In the genomic region with DNA sequence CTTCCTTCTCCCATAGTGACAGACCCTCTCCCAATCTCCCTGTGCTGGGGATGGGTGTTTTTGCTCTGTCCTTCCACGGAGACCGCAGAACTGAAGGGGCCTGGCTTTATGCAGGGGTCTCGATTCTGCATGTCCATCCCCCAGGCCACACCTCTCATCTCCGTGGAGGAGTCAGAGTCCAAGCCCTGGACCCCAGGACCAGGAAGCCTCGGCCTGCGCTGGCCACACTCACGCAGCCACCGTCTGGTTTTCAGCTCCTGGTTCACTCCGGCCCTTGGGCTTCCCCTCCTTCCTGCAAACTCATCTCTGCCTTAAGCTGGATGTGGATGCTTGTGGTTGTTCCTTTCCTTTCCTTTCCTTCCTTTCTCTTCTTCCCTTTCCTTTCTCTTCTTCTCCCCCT, we compare ENCODE assay signal across 15 cellular contexts.
DNase-seq lines count a peak whose midpoint lies in the region; ATAC-seq and TF ChIP-seq lines count a peak whose summit lies in the region.
"Had no signal": no experiment of that assay in that cellular context is flagged by ENCODE, and none has a peak within 500 bp of the region (broad histone marks: within the 10 kb centered on the region; RNA-seq: fewer than 3 reads in every experiment).

No MANE protein-coding gene starts in this region.

- H3K9ac ChIP-seq in BLaER1 treated with 17β-estradiol and CSF1 and Interleukin-3, amounts not matched to agents 10 nM and 100 nM, result peak overlapping the region in 5 of 11 experiments; percentile 43 to 79 (median 78); a peak in 9 of 22 replicates
- H3K9ac ChIP-seq in OCI-LY1 (ENCODE audit: low read length) (peak overlapping the region; percentile 48), neural cell (ENCODE audit: low read length) (peak overlapping the region; percentile 46)

- no peak for TF ChIP-seq RAD21 in neural cell (conservative IDR thresholded peaks at IDR 0.05)

- peak overlapping the region in 6 of 11 experiments; percentile 32 to 76 (median 66); a peak in 11 of 22 replicates for H3K27ac ChIP-seq in BLaER1 treated with 17β-estradiol and CSF1 and Interleukin-3, amounts not matched to agents 10 nM and 100 nM
- H3K27ac ChIP-seq in OCI-LY1 (ENCODE audit: low read depth, low read length, poor library complexity, severe bottlenecking) (peak overlapping the region; percentile 73), neural cell (ENCODE audit: low read length) (no peak overlapping the region), vagina (no peak overlapping the region)
- H3K27ac ChIP-seq: C4-2B had no signal

- peaks cover 3% of the 10 kb centered on the region for H3K9me3 Mint-ChIP-seq in chondrocyte (ENCODE audit: low read depth)

- ATAC-seq in GM19397 (IDR thresholded peaks at IDR 0.05; ENCODE audit: unreplicated experiment), result no peak

- H3K36me3 Mint-ChIP-seq in chondrocyte (ENCODE audit: low read depth), result no peaks in the 10 kb centered on the region

- no peaks in the 10 kb centered on the region for H3K9me3 ChIP-seq in BLaER1 treated with 17β-estradiol and CSF1 and Interleukin-3, amounts not matched to agents 10 nM and 100 nM (replicated peaks in 1 of 11)
- H3K9me3 ChIP-seq in OCI-LY1 (ENCODE audit: low read length) (no peaks in the 10 kb centered on the region), neural cell (ENCODE audit: low read length) (no peaks in the 10 kb centered on the region), vagina (no peaks in the 10 kb centered on the region)

- H3K79me2 ChIP-seq in OCI-LY1 (ENCODE audit: insufficient read depth, low read length), result no peaks in the 10 kb centered on the region
- H3K79me2 ChIP-seq in neural cell (replicated peaks; ENCODE audit: insufficient read depth, low read length), result no peaks in the 10 kb centered on the region

- H3K4me1 Mint-ChIP-seq in chondrocyte (ENCODE audit: low read depth), result peaks cover 4% of the 10 kb centered on the region

- intact Hi-C loops in vagina (cut with DNase I), result no loop called here

- no peak for TF ChIP-seq POLR2A in vagina (IDR thresholded peaks at IDR 0.05)

- H3F3A ChIP-seq in OCI-LY1 (ENCODE audit: insufficient read depth, low read length) (0 out of 2 replicates have a peak, but pooled peaks cover 3% of the 10 kb centered on the region), neural cell (ENCODE audit: insufficient read depth, low read length, poor library complexity, severe bottlenecking) (no peaks in the 10 kb centered on the region)

- no peak overlapping the region for H3K4me3 Mint-ChIP-seq in chondrocyte (ENCODE audit: unreplicated experiment)
- H3K4me3 Mint-ChIP-seq: GM23338 had no signal

- peak overlapping the region in 1 of 10 experiments; percentile 63; a peak in 3 of 20 replicates for H3K4me3 ChIP-seq in BLaER1 treated with 17β-estradiol and CSF1 and Interleukin-3, amounts not matched to agents 10 nM and 100 nM
- H3K4me3 ChIP-seq in OCI-LY1 (ENCODE audit: low read depth, low read length, poor library complexity, severe bottlenecking) (peak overlapping the region; percentile 40), neural cell (ENCODE audit: low read length) (no peak overlapping the region), vagina (no peak overlapping the region)
- H3K4me3 ChIP-seq: GM23338 had no signal

- H3K4me2 ChIP-seq in BLaER1 treated with 17β-estradiol and CSF1 and Interleukin-3, amounts not matched to agents 10 nM and 100 nM, result peak overlapping the region; percentile 73 to 98 (median 95)
- peak overlapping the region; percentile 61 for H3K4me2 ChIP-seq in OCI-LY1 (ENCODE audit: low read length)
- no peak overlapping the region for H3K4me2 ChIP-seq in neural cell (ENCODE audit: low read length)

- H2AFZ ChIP-seq in OCI-LY1 (ENCODE audit: low read length), result no peak overlapping the region
- no peak overlapping the region for H2AFZ ChIP-seq in neural cell (ENCODE audit: low read depth, low read length)
- H2AFZ ChIP-seq: GM23338 had no signal

- H3K36me3 ChIP-seq in BLaER1 treated with 17β-estradiol and CSF1 and Interleukin-3, amounts not matched to agents 10 nM and 100 nM, result peaks cover 0 to 31% (median 0%) of the 10 kb centered on the region in 11 experiments; a peak in 8 of 22 replicates
- H3K36me3 ChIP-seq in OCI-LY1 (ENCODE audit: insufficient read depth, low read length) (peaks cover 38% of the 10 kb centered on the region), neural cell (ENCODE audit: insufficient read depth, low read length) (no peaks in the 10 kb centered on the region), vagina (no peaks in the 10 kb centered on the region)

- peaks cover 0 to 22% (median 0%) of the 10 kb centered on the region in 11 experiments; a peak in 4 of 22 replicates for H3K27me3 ChIP-seq in BLaER1 treated with 17β-estradiol and CSF1 and Interleukin-3, amounts not matched to agents 10 nM and 100 nM
- H3K27me3 ChIP-seq in OCI-LY1 (ENCODE audit: insufficient read depth, low read length) (no peaks in the 10 kb centered on the region), neural cell (ENCODE audit: insufficient read depth, low read depth, low read length) (no peaks in the 10 kb centered on the region), vagina (no peaks in the 10 kb centered on the region)

- TF ChIP-seq CTCF in OCI-LY1 (IDR thresholded peaks at IDR 0.05; ENCODE audit: low read length) (no peak), chondrocyte (IDR thresholded peaks at IDR 0.05) (no peak), neural cell (IDR thresholded peaks at IDR 0.05; ENCODE audit: poor library complexity, severe bottlenecking) (no peak), vagina (IDR thresholded peaks at IDR 0.05) (no peak)

- H4K20me1 ChIP-seq in BLaER1 treated with 17β-estradiol and CSF1 and Interleukin-3, amounts not matched to agents 10 nM and 100 nM, result peaks cover 0 to 15% (median 0%) of the 10 kb centered on the region in 11 experiments; a peak in 2 of 22 replicates
- H4K20me1 ChIP-seq in OCI-LY1 (ENCODE audit: insufficient read depth, low read length), result no peaks in the 10 kb centered on the region
- no peaks in the 10 kb centered on the region for H4K20me1 ChIP-seq in neural cell (ENCODE audit: insufficient read depth)

- TF ChIP-seq EP300 in neural cell (conservative IDR thresholded peaks at IDR 0.05; ENCODE audit: poor library complexity, severe bottlenecking), result no peak

- H3K27me3 Mint-ChIP-seq in chondrocyte (ENCODE audit: low read depth), result peaks cover 12% of the 10 kb centered on the region

- DNase-seq in chondrocyte (ENCODE audit: low spot score), result peak; percentile 64
- no peak for DNase-seq in vagina (ENCODE audit: extremely low spot score in 2 of 2)
- no peak for DNase-seq in NCI-H524 (lab: John Stamatoyannopoulos, UW)
- no peak for DNase-seq in stimulated activated naive CD4-positive, alpha-beta T cell treated with Interleukin-2 at 50 U/mL for 16 hours (lab: John Stamatoyannopoulos, UW)
- DNase-seq: DND-41, NCI-H1092 treated with DMSO at 0.1 percent for 48 hours, NCI-H2081 treated with DMSO at 0.1 percent for 48 hours, NCI-H774, PC-3 had no signal

- no peak overlapping the region for H3K27ac Mint-ChIP-seq in chondrocyte (ENCODE audit: unreplicated experiment)
- H3K27ac Mint-ChIP-seq: GM23338 had no signal

- peaks cover 25 to 77% (median 64%) of the 10 kb centered on the region in 10 experiments for H3K4me1 ChIP-seq in BLaER1 treated with 17β-estradiol and CSF1 and Interleukin-3, amounts not matched to agents 10 nM and 100 nM
- peaks cover 37% of the 10 kb centered on the region for H3K4me1 ChIP-seq in OCI-LY1 (ENCODE audit: insufficient read depth, low read length, severe bottlenecking)
- H3K4me1 ChIP-seq in vagina, result no peaks in the 10 kb centered on the region

- H3K9me2 ChIP-seq in OCI-LY1 (ENCODE audit: low read depth, low read length) (no peaks in the 10 kb centered on the region), neural cell (ENCODE audit: insufficient read depth, low read length) (no peaks in the 10 kb centered on the region)

TF ChIP-seq in neural cell, 6 proteins besides CTCF, POLR2A, EP300 and RAD21:
- TF ChIP-seq TAF1 (IDR thresholded peaks at IDR 0.05; ENCODE audit: low read depth), result no peak
- no peak for TF ChIP-seq EZH2 (IDR thresholded peaks at IDR 0.05; ENCODE audit: borderline replicate concordance, insufficient read depth, low read length, poor library complexity, severe bottlenecking)
- no peak for TF ChIP-seq POLR2AphosphoS5 (IDR thresholded peaks at IDR 0.05)

Comparison
In these comparisons a context has a peak if more than half of its experiments do, and no peak if none do; other contexts are left out.
1. H3K27ac ChIP-seq: peak in BLaER1 treated with 17β-estradiol and CSF1 and Interleukin-3, amounts not matched to agents 10 nM and 100 nM (6 of 11) and OCI-LY1 (single experiment); none in neural cell (single experiment) and vagina (single experiment).